ENCODE assay signal across 11 cellular contexts in the genomic region with DNA sequence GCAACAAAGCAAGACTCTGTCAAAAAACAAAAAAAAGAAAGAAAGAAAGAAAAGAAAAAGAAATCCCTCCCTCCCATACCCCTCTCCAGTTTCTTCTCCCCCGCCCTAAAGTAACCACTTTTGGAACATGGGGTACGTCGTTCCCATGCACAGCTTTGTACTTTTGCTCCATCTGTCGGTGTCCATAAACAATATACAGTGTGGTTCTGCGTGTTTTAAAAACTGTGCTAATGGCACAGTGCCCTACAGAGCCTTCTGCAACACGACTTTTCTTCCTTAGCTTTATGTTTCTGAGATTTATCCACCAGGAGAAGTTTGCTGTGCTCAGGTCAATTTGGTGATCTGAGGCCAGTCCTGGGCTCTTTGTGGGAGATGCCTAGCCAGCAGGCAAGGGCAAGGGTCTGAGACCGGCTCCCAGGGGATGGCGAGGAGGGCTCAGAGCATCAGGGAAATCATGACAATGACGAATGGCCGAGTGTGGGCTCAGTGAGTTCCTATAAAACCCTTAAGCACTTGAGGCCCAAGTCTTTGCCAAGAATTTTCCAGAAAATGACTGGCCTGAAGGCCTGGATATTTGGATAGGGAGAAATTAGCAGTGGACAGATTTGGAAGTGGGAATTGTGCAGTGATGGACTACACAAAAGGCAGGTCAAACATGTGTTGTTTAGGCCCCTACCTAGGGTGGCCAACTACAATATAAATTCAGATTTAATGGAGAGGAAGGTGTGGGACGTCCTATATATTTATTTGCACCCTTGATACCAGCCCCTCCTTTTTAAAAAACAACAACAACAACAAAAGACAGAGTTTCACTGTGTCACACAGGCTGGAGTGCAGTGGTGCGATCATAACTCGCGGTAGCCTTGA. TPM values are rescaled to one million over a fixed set of nuclear protein-coding genes. Genes with fewer than 3 reads are reported as not detected.
A peak's percentile ranks its signal among the peaks of the same experiment; 100 is the strongest.
DNase-seq lines count a peak whose midpoint lies in the region; TF ChIP-seq lines count a peak whose summit lies in the region.
"Had no signal": no experiment of that assay in that cellular context is flagged by ENCODE, and none has a peak within 500 bp of the region (broad histone marks: within the 10 kb centered on the region; RNA-seq: fewer than 3 reads in every experiment).

No MANE protein-coding gene starts in this region.

- no peak for DNase-seq in CD4-positive, alpha-beta memory T cell
- peak; percentile 29 for DNase-seq in LHCN-M2 (ENCODE audit: low read depth)
- DNase-seq in esophagus squamous epithelium (lab: John Stamatoyannopoulos, UW) = no peak
- DNase-seq in neuronal stem cell (ENCODE audit: low spot score) = no peak
- DNase-seq in iPS-NIHi7 (ENCODE audit: extremely low spot score) = no peak
- DNase-seq in HuH-7 (ENCODE audit: low spot score) = no peak
- no peak for DNase-seq in activated effector memory CD4-positive, alpha-beta T cell treated with anti-CD3 and anti-CD28 coated beads, Interleukin-2, amount 50 U/mL, for 16 hours
- no peak for DNase-seq in NCI-H748 (lab: John Stamatoyannopoulos, UW; ENCODE audit: unreplicated experiment)
- DNase-seq: C1 segment of cervical spinal cord, HCEC 1CT had no signal

- intact Hi-C loops in CD4-positive, alpha-beta memory T cell (cut with micrococcal nuclease) = loop anchor here (5.0 kb wide), 2 partner anchors 189 to 534 kb away; no protein-coding TSS in a partner anchor
- intact Hi-C loops in esophagus squamous epithelium (cut with DNase I) = no loop called here

- H3K4me1 Mint-ChIP-seq in CD4-positive, alpha-beta memory T cell = peaks cover 6 to 14% (median 11%) of the 10 kb centered on the region in 4 donors
- H3K4me1 Mint-ChIP-seq: stimulated activated effector memory CD8-positive, alpha-beta T cell treated with anti-CD3 and anti-CD28 coated beads, Interleukin-12 subunit alpha, Interleukin-12 subunit beta, amount 100 ng/mL, for 72 hours had no signal

- no peak overlapping the region for H4K91ac ChIP-seq in neuronal stem cell (ENCODE audit: low read depth, low read length, poor library complexity)

- no peaks in the 10 kb centered on the region for H3K9me3 Mint-ChIP-seq in CD4-positive, alpha-beta memory T cell
- H3K9me3 Mint-ChIP-seq: stimulated activated effector memory CD8-positive, alpha-beta T cell treated with anti-CD3 and anti-CD28 coated beads, Interleukin-12 subunit alpha, Interleukin-12 subunit beta, amount 100 ng/mL, for 72 hours had no signal

- H3K27me3 ChIP-seq in CD4-positive, alpha-beta memory T cell (ENCODE audit: insufficient read depth, low read length) = no peaks in the 10 kb centered on the region
- no peaks in the 10 kb centered on the region for H3K27me3 ChIP-seq in esophagus squamous epithelium
- no peaks in the 10 kb centered on the region for H3K27me3 ChIP-seq in neuronal stem cell (ENCODE audit: control insufficient read depth in 3 of 3, insufficient read depth in 3 of 3, low read depth in 1 of 3, low read length in 3 of 3)

- no peak overlapping the region for H4K8ac ChIP-seq in neuronal stem cell (ENCODE audit: low read depth, low read length)

- H3K4me3 Mint-ChIP-seq in CD4-positive, alpha-beta memory T cell = peak overlapping the region in 5 of 8 donors; percentile 8 to 87 (median 33)

- H2BK15ac ChIP-seq in neuronal stem cell (ENCODE audit: low read length) = no peak overlapping the region

- H3K27ac Mint-ChIP-seq in CD4-positive, alpha-beta memory T cell = peak overlapping the region in 4 of 7 donors; percentile 57 to 82 (median 68)
- H3K27ac Mint-ChIP-seq: stimulated activated effector memory CD8-positive, alpha-beta T cell treated with anti-CD3 and anti-CD28 coated beads, Interleukin-12 subunit alpha, Interleukin-12 subunit beta, amount 100 ng/mL, for 72 hours had no signal

- H3K36me3 ChIP-seq in CD4-positive, alpha-beta memory T cell (ENCODE audit: insufficient read depth, low read length) = no peaks in the 10 kb centered on the region
- no peaks in the 10 kb centered on the region for H3K36me3 ChIP-seq in esophagus squamous epithelium
- H3K36me3 ChIP-seq in neuronal stem cell (replicated peaks in 1 of 2; ENCODE audit: control insufficient read depth in 2 of 2, insufficient read depth in 2 of 2, low read length in 2 of 2) = no peaks in the 10 kb centered on the region

- no peak for TF ChIP-seq POLR2A in esophagus squamous epithelium (IDR thresholded peaks at IDR 0.05)

- no peaks in the 10 kb centered on the region for H3K27me3 Mint-ChIP-seq in CD4-positive, alpha-beta memory T cell

- H3K23ac ChIP-seq in neuronal stem cell (ENCODE audit: low read depth, low read length, poor library complexity) = no peak overlapping the region

- H3K9ac ChIP-seq in neuronal stem cell (ENCODE audit: low read depth, low read length, poor library complexity) = no peak overlapping the region

- H3K36me3 Mint-ChIP-seq in CD4-positive, alpha-beta memory T cell = no peaks in the 10 kb centered on the region
- H3K36me3 Mint-ChIP-seq: stimulated activated effector memory CD8-positive, alpha-beta T cell treated with anti-CD3 and anti-CD28 coated beads, Interleukin-12 subunit alpha, Interleukin-12 subunit beta, amount 100 ng/mL, for 72 hours had no signal

- peak overlapping the region; percentile 69 for H2AFZ ChIP-seq in neuronal stem cell (ENCODE audit: low read length)

- POLR2A ChIA-PET in CD4-positive, alpha-beta memory T cell (lab: Charles Lee; ENCODE audit: partially characterized antibody) = interaction anchor here (1.0 to 4.6 kb wide), 3 partner anchors 19 to 165 kb away, joined by 3 to 109 read pairs (median 37); a partner anchor contains a TSS

- no peak overlapping the region for H3K14ac ChIP-seq in neuronal stem cell (ENCODE audit: low read length)

- no peaks in the 10 kb centered on the region for H3K9me3 ChIP-seq in CD4-positive, alpha-beta memory T cell (ENCODE audit: control insufficient read depth in 1 of 2, low read length in 2 of 2)
- H3K9me3 ChIP-seq in esophagus squamous epithelium (no peaks in the 10 kb centered on the region), neuronal stem cell (replicated peaks in 1 of 2; ENCODE audit: control insufficient read depth in 2 of 2, insufficient read depth in 1 of 2, low read depth in 1 of 2, low read length in 2 of 2) (no peaks in the 10 kb centered on the region)

- WGBS in esophagus squamous epithelium, 2 donors = 66 to 74% methylated on average over 12 to 14 of the region's 14 CpGs
- WGBS in neuronal stem cell (ENCODE audit: extremely low coverage in 2 of 2, insufficient read length in 2 of 2, insufficient replicate concordance in 1 of 2), 2 donors = no CpG with 5 or more reads among the region's 14 CpGs

- no peak overlapping the region for H3K27ac ChIP-seq in CD4-positive, alpha-beta memory T cell (ENCODE audit: low read depth, low read length)
- H3K27ac ChIP-seq in esophagus squamous epithelium (peak overlapping the region in 3 of 4 donors; percentile 39 to 85 (median 42)), neuronal stem cell (replicated peaks; ENCODE audit: low read length) (no peak overlapping the region)

- CTCF ChIA-PET in CD4-positive, alpha-beta memory T cell (lab: Charles Lee; ENCODE audit: partially characterized antibody) = interaction anchor here (0.6 to 12.5 kb wide), 20 partner anchors 12 to 1374 kb away, joined by 3 to 298 read pairs (median 4); a partner anchor contains a TSS

- H3K79me1 ChIP-seq in neuronal stem cell (ENCODE audit: low read depth, low read length) = no peaks in the 10 kb centered on the region

- H2BK12ac ChIP-seq in neuronal stem cell (ENCODE audit: low read length) = no peak overlapping the region

- H3K4ac ChIP-seq in neuronal stem cell (ENCODE audit: low read length) = no peak overlapping the region

- TF ChIP-seq CTCF in esophagus squamous epithelium (IDR thresholded peaks at IDR 0.05) = no peak

- no peak overlapping the region for H3K4me2 ChIP-seq in neuronal stem cell (ENCODE audit: insufficient read depth, low read length, poor library complexity, severe bottlenecking)

- H2AK5ac ChIP-seq in neuronal stem cell (ENCODE audit: low read depth, low read length) = peak overlapping the region; percentile 73

- H3K18ac ChIP-seq in neuronal stem cell (ENCODE audit: low read length) = peak overlapping the region; percentile 41

- no peak overlapping the region for H2BK120ac ChIP-seq in neuronal stem cell (ENCODE audit: low read depth, low read length)

- H3K4me3 ChIP-seq in CD4-positive, alpha-beta memory T cell (ENCODE audit: low read length in 2 of 2) = no peak overlapping the region
- H3K4me3 ChIP-seq in esophagus squamous epithelium = no peak overlapping the region
- no peak overlapping the region for H3K4me3 ChIP-seq in neuronal stem cell (ENCODE audit: low read length in 2 of 2)

- peaks cover 22% of the 10 kb centered on the region for H3K4me1 ChIP-seq in CD4-positive, alpha-beta memory T cell (ENCODE audit: insufficient read depth, low read length)
- H3K4me1 ChIP-seq in esophagus squamous epithelium (peaks cover 23 to 63% (median 26%) of the 10 kb centered on the region in 3 donors), neuronal stem cell (ENCODE audit: control insufficient read depth in 2 of 2, insufficient read depth in 1 of 2, low read depth in 1 of 2, low read length in 2 of 2) (peaks cover 6 to 13% of the 10 kb centered on the region in 2 donors)

- H2BK5ac ChIP-seq in neuronal stem cell (ENCODE audit: low read length) = no peak overlapping the region

RNA-seq across cellular contexts. Expression of a gene that starts 1.9 kb away (rescaled TPM):
- 10 to 100 TPM; 17.6 to 17.8 TPM for total RNA-seq in CD4-positive, alpha-beta memory T cell
- 10 to 100 TPM; 10.8 to 14.6 TPM for polyA plus RNA-seq in CD4-positive, alpha-beta memory T cell
- total RNA-seq in LHCN-M2 (2014; rRNA removed) (9.7 and 14.5 TPM in 2 replicates), esophagus squamous epithelium (1 to 10 TPM in 1 of 4 donors, under 1 TPM in 3; 0.18 to 2.3 (median 0.54) TPM)
- polyA plus RNA-seq in LHCN-M2 (2012) = 12.1 TPM
- 17.8 TPM for polyA plus RNA-seq in neuronal stem cell (2013, experiment 1 of 2)
- polyA plus RNA-seq in neuronal stem cell (2013, experiment 2 of 2) = 14.9 TPM

Comparison
In these comparisons a context has a peak if more than half of its experiments do, and no peak if none do; other contexts are left out.
1. H3K27ac ChIP-seq: peak in esophagus squamous epithelium (3 of 4); none in CD4-positive, alpha-beta memory T cell (single experiment) and neuronal stem cell (single experiment).